ENCODE assay signal across 24 cellular contexts in the genomic region with DNA sequence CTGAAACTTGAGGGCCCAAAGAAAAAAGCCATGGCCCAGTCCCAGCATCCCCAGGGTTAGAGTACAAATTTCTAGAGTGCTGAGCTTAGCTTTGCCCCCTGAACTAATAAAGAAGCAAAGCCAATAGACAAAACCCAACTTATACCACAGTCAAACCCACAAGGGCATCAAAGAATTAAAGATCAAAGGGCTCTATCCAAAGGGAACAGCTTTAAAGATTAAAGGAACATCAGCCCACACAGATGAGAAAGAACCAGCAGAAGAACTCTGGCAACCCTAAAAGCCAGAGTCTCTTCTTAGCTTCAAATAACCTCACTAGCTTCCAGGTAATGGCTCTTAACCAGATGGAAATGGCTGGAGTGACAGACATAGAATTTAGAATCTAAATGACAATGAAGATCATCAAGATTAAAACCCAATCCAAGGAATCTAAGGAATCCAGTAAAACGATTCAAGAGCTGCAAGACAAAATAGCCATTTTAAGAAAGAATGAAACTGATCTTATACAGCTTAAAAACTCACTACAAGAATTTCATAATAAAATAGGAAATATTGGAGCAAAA.
"Had no signal": no experiment of that assay in that cellular context is flagged by ENCODE, and none has a peak within 500 bp of the region (broad histone marks: within the 10 kb centered on the region; RNA-seq: fewer than 3 reads in every experiment).

No MANE protein-coding gene starts in this region.

- H3K4me2 ChIP-seq: neural progenitor cell had no signal

- H3K9me3 ChIP-seq: prostate gland, thyroid gland, vagina had no signal

- H3K27me3 ChIP-seq: esophagus squamous epithelium, left lung, neural progenitor cell, right atrium auricular region, stomach, thyroid gland, vagina had no signal

- ATAC-seq: effector memory CD8-positive, alpha-beta T cell; left cardiac atrium; left lung; naive thymus-derived CD4-positive, alpha-beta T cell; sciatic nerve; stimulated activated effector memory CD8-positive, alpha-beta T cell treated with anti-CD3 and anti-CD28 coated beads, Interleukin-12 subunit alpha, Interleukin-12 subunit beta, amount 100 ng/mL, for 72 hours had no signal

- H3K36me3 ChIP-seq: esophagus squamous epithelium, left lung, neural progenitor cell, prostate gland, right atrium auricular region, stomach, thyroid gland, vagina had no signal

- H3K4me1 ChIP-seq: left lung, neural progenitor cell, prostate gland, right atrium auricular region, stomach, thyroid gland, vagina had no signal

- H3K4me3 Mint-ChIP-seq: effector memory CD8-positive, alpha-beta T cell; naive thymus-derived CD4-positive, alpha-beta T cell; nephron; neural progenitor cell; stimulated activated effector memory CD8-positive, alpha-beta T cell treated with anti-CD3 and anti-CD28 coated beads, Interleukin-12 subunit alpha, Interleukin-12 subunit beta, amount 100 ng/mL, for 72 hours had no signal

- H3K4me1 Mint-ChIP-seq: naive thymus-derived CD4-positive, alpha-beta T cell; stimulated activated effector memory CD8-positive, alpha-beta T cell treated with anti-CD3 and anti-CD28 coated beads, Interleukin-12 subunit alpha, Interleukin-12 subunit beta, amount 100 ng/mL, for 72 hours had no signal

- H2AFZ ChIP-seq: neural progenitor cell had no signal

- H3K36me3 Mint-ChIP-seq: neural progenitor cell; stimulated activated effector memory CD8-positive, alpha-beta T cell treated with anti-CD3 and anti-CD28 coated beads, Interleukin-12 subunit alpha, Interleukin-12 subunit beta, amount 100 ng/mL, for 72 hours had no signal

- H3K27ac Mint-ChIP-seq: effector memory CD8-positive, alpha-beta T cell; naive thymus-derived CD4-positive, alpha-beta T cell; nephron; neural progenitor cell; stimulated activated effector memory CD8-positive, alpha-beta T cell treated with anti-CD3 and anti-CD28 coated beads, Interleukin-12 subunit alpha, Interleukin-12 subunit beta, amount 100 ng/mL, for 72 hours had no signal

- H3K4me3 ChIP-seq: coronary artery, esophagus squamous epithelium, left lung, neural progenitor cell, prostate gland, right atrium auricular region, stomach, thyroid gland, vagina had no signal

- H3K27ac ChIP-seq: coronary artery, esophagus squamous epithelium, left lung, neural progenitor cell, prostate gland, right atrium auricular region, stomach, thyroid gland, vagina had no signal

- DNase-seq: dermis blood vessel endothelial cell; effector memory CD8-positive, alpha-beta T cell; erythroblast; esophagus squamous epithelium; hypothalamus; left cardiac atrium; left lung; mesenchymal stem cell; midbrain; naive thymus-derived CD4-positive, alpha-beta T cell; nucleus accumbens; stimulated activated CD4-positive, alpha-beta T cell treated with anti-CD3 and anti-CD28 coated beads, Interleukin-2, amount 100 ng/mL, for 24 hours; stimulated activated CD4-positive, alpha-beta T cell treated with anti-CD3 and anti-CD28 coated beads, Interleukin-4, amount 100 ng/mL, for 24 hours; stimulated activated naive CD4-positive, alpha-beta T cell treated with Interleukin-2 at 50 U/mL for 16 hours; stomach; thyroid gland had no signal

- H3K9ac ChIP-seq: neural progenitor cell had no signal
